Comparison of ENCODE assay signal across 1 cellular context in genomic region chr7:97117372-97118188, GRCh38.
TF ChIP-seq lines count a peak whose summit lies in the region.

SDHAF3 (plus strand) TSS chr7:97117698; CDS start chr7:97117724, 26 bp downstream.

TF ChIP-seq in WTC11, 78 proteins besides CTCF, POLR2A, EP300 and RAD21 (continued from another document):
- peak; percentile 81; the same call in 1 of the 2 replicates for TF ChIP-seq AFF4 (CRISPR knock-in tag; IDR thresholded peaks at IDR 0.05; ENCODE audit: borderline replicate concordance)
- TF ChIP-seq SP1 (CRISPR knock-in tag; conservative IDR thresholded peaks at IDR 0.05), result peak; percentile 93
- TF ChIP-seq E2F4 (CRISPR knock-in tag; IDR thresholded peaks at IDR 0.05; ENCODE audit: borderline replicate concordance, low read depth), result no peak
- TF ChIP-seq NFE2L1 (CRISPR knock-in tag; IDR thresholded peaks at IDR 0.05), result peak; percentile 24; the same call in 1 of the 2 replicates
- 0 out of 2 replicates have a peak, but pooled peaks have one; percentile 71 for TF ChIP-seq ATF1 (CRISPR knock-in tag; IDR thresholded peaks at IDR 0.05)
- TF ChIP-seq, protein P1, sequence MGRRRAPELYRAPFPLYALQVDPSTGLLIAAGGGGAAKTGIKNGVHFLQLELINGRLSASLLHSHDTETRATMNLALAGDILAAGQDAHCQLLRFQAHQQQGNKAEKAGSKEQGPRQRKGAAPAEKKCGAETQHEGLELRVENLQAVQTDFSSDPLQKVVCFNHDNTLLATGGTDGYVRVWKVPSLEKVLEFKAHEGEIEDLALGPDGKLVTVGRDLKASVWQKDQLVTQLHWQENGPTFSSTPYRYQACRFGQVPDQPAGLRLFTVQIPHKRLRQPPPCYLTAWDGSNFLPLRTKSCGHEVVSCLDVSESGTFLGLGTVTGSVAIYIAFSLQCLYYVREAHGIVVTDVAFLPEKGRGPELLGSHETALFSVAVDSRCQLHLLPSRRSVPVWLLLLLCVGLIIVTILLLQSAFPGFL (CRISPR knock-in tag; IDR thresholded peaks at IDR 0.05; ENCODE audit: borderline replicate concordance), result no peak
- TF ChIP-seq, protein P2, sequence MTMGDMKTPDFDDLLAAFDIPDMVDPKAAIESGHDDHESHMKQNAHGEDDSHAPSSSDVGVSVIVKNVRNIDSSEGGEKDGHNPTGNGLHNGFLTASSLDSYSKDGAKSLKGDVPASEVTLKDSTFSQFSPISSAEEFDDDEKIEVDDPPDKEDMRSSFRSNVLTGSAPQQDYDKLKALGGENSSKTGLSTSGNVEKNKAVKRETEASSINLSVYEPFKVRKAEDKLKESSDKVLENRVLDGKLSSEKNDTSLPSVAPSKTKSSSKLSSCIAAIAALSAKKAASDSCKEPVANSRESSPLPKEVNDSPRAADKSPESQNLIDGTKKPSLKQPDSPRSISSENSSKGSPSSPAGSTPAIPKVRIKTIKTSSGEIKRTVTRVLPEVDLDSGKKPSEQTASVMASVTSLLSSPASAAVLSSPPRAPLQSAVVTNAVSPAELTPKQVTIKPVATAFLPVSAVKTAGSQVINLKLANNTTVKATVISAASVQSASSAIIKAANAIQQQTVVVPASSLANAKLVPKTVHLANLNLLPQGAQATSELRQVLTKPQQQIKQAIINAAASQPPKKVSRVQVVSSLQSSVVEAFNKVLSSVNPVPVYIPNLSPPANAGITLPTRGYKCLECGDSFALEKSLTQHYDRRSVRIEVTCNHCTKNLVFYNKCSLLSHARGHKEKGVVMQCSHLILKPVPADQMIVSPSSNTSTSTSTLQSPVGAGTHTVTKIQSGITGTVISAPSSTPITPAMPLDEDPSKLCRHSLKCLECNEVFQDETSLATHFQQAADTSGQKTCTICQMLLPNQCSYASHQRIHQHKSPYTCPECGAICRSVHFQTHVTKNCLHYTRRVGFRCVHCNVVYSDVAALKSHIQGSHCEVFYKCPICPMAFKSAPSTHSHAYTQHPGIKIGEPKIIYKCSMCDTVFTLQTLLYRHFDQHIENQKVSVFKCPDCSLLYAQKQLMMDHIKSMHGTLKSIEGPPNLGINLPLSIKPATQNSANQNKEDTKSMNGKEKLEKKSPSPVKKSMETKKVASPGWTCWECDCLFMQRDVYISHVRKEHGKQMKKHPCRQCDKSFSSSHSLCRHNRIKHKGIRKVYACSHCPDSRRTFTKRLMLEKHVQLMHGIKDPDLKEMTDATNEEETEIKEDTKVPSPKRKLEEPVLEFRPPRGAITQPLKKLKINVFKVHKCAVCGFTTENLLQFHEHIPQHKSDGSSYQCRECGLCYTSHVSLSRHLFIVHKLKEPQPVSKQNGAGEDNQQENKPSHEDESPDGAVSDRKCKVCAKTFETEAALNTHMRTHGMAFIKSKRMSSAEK (CRISPR knock-in tag; IDR thresholded peaks at IDR 0.05; ENCODE audit: borderline replicate concordance), result no peak
- TF ChIP-seq NR2C2 (CRISPR knock-in tag; IDR thresholded peaks at IDR 0.05), result no peak
- peak; percentile 85; the same call in 1 of the 2 replicates for TF ChIP-seq E2F1 (CRISPR knock-in tag; IDR thresholded peaks at IDR 0.05)
- TF ChIP-seq MAX (CRISPR knock-in tag; IDR thresholded peaks at IDR 0.05), result peak; percentile 94
- TF ChIP-seq ESRRA (CRISPR knock-in tag; IDR thresholded peaks at IDR 0.05; ENCODE audit: borderline replicate concordance), result 0 out of 2 replicates have a peak, but pooled peaks have one; percentile 68
- TF ChIP-seq, protein P3, sequence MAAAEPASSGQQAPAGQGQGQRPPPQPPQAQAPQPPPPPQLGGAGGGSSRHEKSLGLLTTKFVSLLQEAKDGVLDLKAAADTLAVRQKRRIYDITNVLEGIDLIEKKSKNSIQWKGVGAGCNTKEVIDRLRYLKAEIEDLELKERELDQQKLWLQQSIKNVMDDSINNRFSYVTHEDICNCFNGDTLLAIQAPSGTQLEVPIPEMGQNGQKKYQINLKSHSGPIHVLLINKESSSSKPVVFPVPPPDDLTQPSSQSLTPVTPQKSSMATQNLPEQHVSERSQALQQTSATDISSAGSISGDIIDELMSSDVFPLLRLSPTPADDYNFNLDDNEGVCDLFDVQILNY (CRISPR knock-in tag; IDR thresholded peaks at IDR 0.05), result peak; percentile 84
- peak; percentile 89 for TF ChIP-seq TEAD1 (CRISPR knock-in tag; IDR thresholded peaks at IDR 0.05)
- TF ChIP-seq CREB1 (CRISPR knock-in tag; IDR thresholded peaks at IDR 0.05), result peak; percentile 77; the same call in 1 of the 2 replicates
- TF ChIP-seq, protein P4, sequence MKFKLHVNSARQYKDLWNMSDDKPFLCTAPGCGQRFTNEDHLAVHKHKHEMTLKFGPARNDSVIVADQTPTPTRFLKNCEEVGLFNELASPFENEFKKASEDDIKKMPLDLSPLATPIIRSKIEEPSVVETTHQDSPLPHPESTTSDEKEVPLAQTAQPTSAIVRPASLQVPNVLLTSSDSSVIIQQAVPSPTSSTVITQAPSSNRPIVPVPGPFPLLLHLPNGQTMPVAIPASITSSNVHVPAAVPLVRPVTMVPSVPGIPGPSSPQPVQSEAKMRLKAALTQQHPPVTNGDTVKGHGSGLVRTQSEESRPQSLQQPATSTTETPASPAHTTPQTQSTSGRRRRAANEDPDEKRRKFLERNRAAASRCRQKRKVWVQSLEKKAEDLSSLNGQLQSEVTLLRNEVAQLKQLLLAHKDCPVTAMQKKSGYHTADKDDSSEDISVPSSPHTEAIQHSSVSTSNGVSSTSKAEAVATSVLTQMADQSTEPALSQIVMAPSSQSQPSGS (CRISPR knock-in tag; IDR thresholded peaks at IDR 0.05; ENCODE audit: borderline replicate concordance, low read depth), result no peak
- no peak for TF ChIP-seq SMAD3 (CRISPR knock-in tag; IDR thresholded peaks at IDR 0.05; ENCODE audit: borderline replicate concordance)
- peak; percentile 43; the same call in 1 of the 2 replicates for TF ChIP-seq ZNF232 (CRISPR knock-in tag; IDR thresholded peaks at IDR 0.05)
- 0 out of 2 replicates have a peak, but pooled peaks have one; percentile 29 for TF ChIP-seq ZBTB43 (CRISPR knock-in tag; IDR thresholded peaks at IDR 0.05)
- TF ChIP-seq SOX15 (CRISPR knock-in tag; IDR thresholded peaks at IDR 0.05), result no peak
- no peak for TF ChIP-seq JAZF1 (CRISPR knock-in tag; IDR thresholded peaks at IDR 0.05)
- TF ChIP-seq FOXK1 (CRISPR knock-in tag; IDR thresholded peaks at IDR 0.05), result peak; percentile 90
